Comparison of ENCODE assay signal across 8 cellular contexts in the genomic region with DNA sequence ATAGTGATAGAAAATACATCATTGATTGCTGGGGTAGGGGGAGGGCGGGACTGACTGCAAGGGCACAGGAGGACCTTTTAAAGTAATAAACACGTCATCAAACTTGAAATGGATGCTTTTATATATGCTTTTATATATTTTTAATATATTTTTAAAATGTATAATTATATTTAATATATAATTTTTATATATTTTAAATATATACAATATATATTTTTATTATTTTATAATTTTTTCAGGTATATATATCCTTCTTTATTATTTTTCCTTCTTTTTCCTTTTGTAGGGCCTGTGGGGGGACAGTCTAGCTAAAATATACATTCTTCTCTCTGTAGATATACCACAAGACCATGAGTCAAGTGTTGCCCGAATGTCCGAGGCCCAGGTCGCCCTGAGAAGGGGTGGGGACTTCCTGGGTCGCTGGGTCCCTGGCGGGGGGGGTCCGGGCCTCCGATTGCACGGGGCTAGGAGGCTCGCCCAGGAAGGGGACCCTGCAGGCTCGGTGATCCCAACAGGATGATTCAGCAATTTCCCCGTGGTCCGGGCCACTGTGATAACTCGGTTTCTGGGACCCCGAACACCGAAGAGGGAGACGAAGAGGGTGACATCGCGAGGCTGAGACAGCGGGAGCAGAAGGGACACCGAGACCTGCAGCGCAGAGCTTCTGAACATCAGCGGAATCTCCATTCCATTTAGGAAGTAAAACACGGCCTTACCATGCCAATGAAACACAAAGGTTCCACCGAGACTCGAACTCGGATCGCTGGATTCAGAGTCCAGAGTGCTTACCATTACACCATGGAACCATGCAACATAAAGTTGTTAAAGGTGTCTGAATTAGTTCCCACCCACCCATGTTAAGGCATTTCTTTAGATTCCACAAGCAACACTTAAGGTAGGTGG.
A peak's percentile ranks its signal among the peaks of the same experiment; 100 is the strongest.
DNase-seq lines count a peak whose midpoint lies in the region; ATAC-seq and TF ChIP-seq lines count a peak whose summit lies in the region.

No MANE protein-coding gene starts in this region.

- H3K27ac Mint-ChIP-seq in CD4-positive, alpha-beta T cell = peak overlapping the region; percentile 87
- peak overlapping the region; percentile 99 for H3K27ac Mint-ChIP-seq in MCF 10A (ENCODE audit: low read depth, unreplicated experiment)

- no peaks in the 10 kb centered on the region for H3K9me3 Mint-ChIP-seq in CD4-positive, alpha-beta T cell
- peaks cover 7% of the 10 kb centered on the region for H3K9me3 Mint-ChIP-seq in MCF 10A (ENCODE audit: unreplicated experiment)

- no peak for ATAC-seq in CD4-positive, alpha-beta T cell (ENCODE audit: poor library complexity)
- ATAC-seq in HG03378 (IDR thresholded peaks at IDR 0.05; ENCODE audit: unreplicated experiment) (no peak), GM18868 (IDR thresholded peaks at IDR 0.05; ENCODE audit: unreplicated experiment) (no peak), sciatic nerve (no peak)
- no peak for ATAC-seq in activated CD4-positive, CD25-positive, alpha-beta regulatory T cell treated with anti-CD3 and anti-CD28 coated beads, Interleukin-2, amount 50 U/mL, for 24 hours

- peak overlapping the region; percentile 65 to 93 for H3K4me3 ChIP-seq in mucosa of rectum (ENCODE audit: low read length in 2 of 2)

- CTCF ChIA-PET in CD4-positive, alpha-beta T cell (lab: Charles Lee) = no interaction called here
- CTCF ChIA-PET in MCF 10A (lab: Yijun Ruan, JAX) = no interaction called here

- POLR2A ChIA-PET in CD4-positive, alpha-beta T cell (lab: Charles Lee) = no interaction called here
- POLR2A ChIA-PET in MCF 10A (lab: Yijun Ruan, JAX) = interaction anchor here (1.6 to 3.0 kb wide), 3 partner anchors 13 to 71 kb away, joined by 6 to 45 read pairs (median 32); no protein-coding TSS in a partner anchor

- DNase-seq in CD4-positive, alpha-beta T cell = peak in 1 of 10 experiments; percentile 17
- peak; percentile 12 for DNase-seq in M059J (ENCODE audit: low read depth)
- peak; percentile 42 for DNase-seq in MCF 10A (ENCODE audit: unreplicated experiment)
- no peak for DNase-seq in sciatic nerve (ENCODE audit: low spot score)

- H3K4me1 ChIP-seq in mucosa of rectum (ENCODE audit: control insufficient read depth in 2 of 2, insufficient read depth in 2 of 2, low read length in 2 of 2) = peaks cover 0 to 6% of the 10 kb centered on the region in 2 donors

- intact Hi-C loops in CD4-positive, alpha-beta T cell (cut with DNase I, micrococcal nuclease) = loop anchor here in 1 of 2 experiments (5.0 kb wide), 1 partner anchor 68 kb away; no protein-coding TSS in a partner anchor
- intact Hi-C loops in MCF 10A (cut with micrococcal nuclease) = no loop called here
- intact Hi-C loops in sciatic nerve (cut with DNase I) = no loop called here

- no peak overlapping the region for H3K27ac ChIP-seq in CD4-positive, alpha-beta T cell (ENCODE audit: low read depth, low read length)
- no peak overlapping the region for H3K27ac ChIP-seq in mucosa of rectum (ENCODE audit: low read depth in 2 of 2, low read length in 2 of 2)

- no peaks in the 10 kb centered on the region for H3K36me3 ChIP-seq in mucosa of rectum (ENCODE audit: control insufficient read depth in 2 of 2, insufficient read depth in 2 of 2, low read length in 2 of 2)

- H3K36me3 Mint-ChIP-seq in CD4-positive, alpha-beta T cell (ENCODE audit: low read depth) = peaks cover 7% of the 10 kb centered on the region
- H3K36me3 Mint-ChIP-seq in MCF 10A (ENCODE audit: insufficient read depth, unreplicated experiment) = no peaks in the 10 kb centered on the region

- H3K4me1 Mint-ChIP-seq in CD4-positive, alpha-beta T cell (ENCODE audit: low read depth) = peaks cover 15% of the 10 kb centered on the region
- H3K4me1 Mint-ChIP-seq in MCF 10A (ENCODE audit: insufficient read depth, unreplicated experiment) = peaks cover 13% of the 10 kb centered on the region

- no peaks in the 10 kb centered on the region for H3K27me3 ChIP-seq in CD4-positive, alpha-beta T cell (ENCODE audit: control insufficient read depth, insufficient read depth, low read length)
- no peaks in the 10 kb centered on the region for H3K27me3 ChIP-seq in mucosa of rectum (ENCODE audit: control insufficient read depth in 2 of 2, insufficient read depth in 2 of 2, low read length in 2 of 2)

- TSS peak; percentile 95 for BruUV-seq in MCF 10A (replicated peaks; lab: Mats Ljungman, UMichigan)

- no peak for TF ChIP-seq CTCF in CD4-positive, alpha-beta T cell (IDR thresholded peaks at IDR 0.05)
- TF ChIP-seq CTCF in MCF 10A (IDR thresholded peaks at IDR 0.05; ENCODE audit: unreplicated experiment) = no peak

- peak overlapping the region; percentile 90 for H3K4me3 Mint-ChIP-seq in CD4-positive, alpha-beta T cell
- peak overlapping the region; percentile 82 for H3K4me3 Mint-ChIP-seq in MCF 10A (ENCODE audit: unreplicated experiment)

- peak overlapping the region in 1 of 2 donors; percentile 77 for H3K9ac ChIP-seq in mucosa of rectum (ENCODE audit: low read depth in 1 of 2, low read length in 2 of 2)

- no peaks in the 10 kb centered on the region for H3K9me3 ChIP-seq in CD4-positive, alpha-beta T cell (ENCODE audit: control insufficient read depth, low read length)
- H3K9me3 ChIP-seq in mucosa of rectum (ENCODE audit: control insufficient read depth in 2 of 2, low read length in 2 of 2) = no peaks in the 10 kb centered on the region

- H3K27me3 Mint-ChIP-seq in CD4-positive, alpha-beta T cell = no peaks in the 10 kb centered on the region
- no peaks in the 10 kb centered on the region for H3K27me3 Mint-ChIP-seq in MCF 10A (ENCODE audit: insufficient read depth, unreplicated experiment)
